Comparison of ENCODE assay signal across 13 cellular contexts in genomic region chr19:19039901-19040300, GRCh38. TPM values are rescaled to one million over a fixed set of nuclear protein-coding genes. Genes with fewer than 3 reads are reported as not detected.
DNase-seq lines count a peak whose midpoint lies in the region; ATAC-seq and TF ChIP-seq lines count a peak whose summit lies in the region.
"Had no signal": no experiment of that assay in that cellular context is flagged by ENCODE, and none has a peak within 500 bp of the region (broad histone marks: within the 10 kb centered on the region; RNA-seq: fewer than 3 reads in every experiment).

No MANE protein-coding gene starts in this region.

- H3K27ac ChIP-seq in OCI-LY1 (ENCODE audit: low read depth, low read length, poor library complexity, severe bottlenecking): peak overlapping the region; percentile 87

- H3K36me3 Mint-ChIP-seq in activated CD8-positive, alpha-beta memory T cell treated with anti-CD3 and anti-CD28 coated beads, Interleukin-2, amount 10 ng/mL, durations not matched to agents 7 days and 5 days: peaks cover 21% of the 10 kb centered on the region
- H3K36me3 Mint-ChIP-seq in activated naive CD8-positive, alpha-beta T cell treated with anti-CD3 and anti-CD28 coated beads, Interleukin-2, amount 50 U/mL, for 24 hours (ENCODE audit: low read depth): peaks cover 32% of the 10 kb centered on the region
- H3K36me3 Mint-ChIP-seq in stimulated activated memory B cell treated with anti-CD40 and anti-IgM and Interleukin-4, amounts not matched to agents 10 μg/mL and 1 μg/mL and 100 μg/mL, for 72 hours: peaks cover 28% of the 10 kb centered on the region

- peaks cover 24% of the 10 kb centered on the region for H3K4me1 Mint-ChIP-seq in activated CD8-positive, alpha-beta memory T cell treated with anti-CD3 and anti-CD28 coated beads, Interleukin-2, amount 10 ng/mL, durations not matched to agents 7 days and 5 days
- peaks cover 28% of the 10 kb centered on the region for H3K4me1 Mint-ChIP-seq in activated naive CD8-positive, alpha-beta T cell treated with anti-CD3 and anti-CD28 coated beads, Interleukin-2, amount 50 U/mL, for 24 hours
- peaks cover 27% of the 10 kb centered on the region for H3K4me1 Mint-ChIP-seq in stimulated activated memory B cell treated with anti-CD40 and anti-IgM and Interleukin-4, amounts not matched to agents 10 μg/mL and 1 μg/mL and 100 μg/mL, for 72 hours

- 0 out of 2 replicates have a peak, but pooled peaks cover 3% of the 10 kb centered on the region for H3K9me3 ChIP-seq in OCI-LY1 (ENCODE audit: low read length)
- H3K9me3 ChIP-seq: breast epithelium, pancreas, transverse colon had no signal

- peak overlapping the region; percentile 45; the same call in 1 of the 2 replicates for H3K4me2 ChIP-seq in OCI-LY1 (ENCODE audit: low read length)

- H3K9me2 ChIP-seq in OCI-LY1 (ENCODE audit: low read depth, low read length): no peaks in the 10 kb centered on the region

- peak overlapping the region; percentile 38 for H3K27ac Mint-ChIP-seq in activated CD8-positive, alpha-beta memory T cell treated with anti-CD3 and anti-CD28 coated beads, Interleukin-2, amount 10 ng/mL, durations not matched to agents 7 days and 5 days
- H3K27ac Mint-ChIP-seq in activated naive CD8-positive, alpha-beta T cell treated with anti-CD3 and anti-CD28 coated beads, Interleukin-2, amount 50 U/mL, for 24 hours: peak overlapping the region; percentile 59
- H3K27ac Mint-ChIP-seq in stimulated activated memory B cell treated with anti-CD40 and anti-IgM and Interleukin-4, amounts not matched to agents 10 μg/mL and 1 μg/mL and 100 μg/mL, for 72 hours: peak overlapping the region; percentile 68

- H3K4me1 ChIP-seq in OCI-LY1 (ENCODE audit: insufficient read depth, low read length, severe bottlenecking): peaks cover 32% of the 10 kb centered on the region

- CTCF ChIA-PET in activated CD8-positive, alpha-beta memory T cell treated with anti-CD3 and anti-CD28 coated beads, Interleukin-2, amount 10 ng/mL, durations not matched to agents 7 days and 5 days (lab: Charles Lee): no interaction called here

- no peaks in the 10 kb centered on the region for H3K27me3 ChIP-seq in OCI-LY1 (ENCODE audit: insufficient read depth, low read length)
- H3K27me3 ChIP-seq: breast epithelium, pancreas, transverse colon had no signal

- no peak overlapping the region for H2AFZ ChIP-seq in OCI-LY1 (ENCODE audit: low read length)

- peaks cover 53% of the 10 kb centered on the region for H3K79me2 ChIP-seq in OCI-LY1 (ENCODE audit: insufficient read depth, low read length)

- no peak for DNase-seq in activated CD8-positive, alpha-beta memory T cell treated with anti-CD3 and anti-CD28 coated beads, Interleukin-2, amount 10 ng/mL, durations not matched to agents 7 days and 5 days
- DNase-seq in activated CD8-positive, alpha-beta memory T cell treated with anti-CD3 and anti-CD28 coated beads, Interleukin-2, amount 50 U/mL, for 48 hours: no peak
- no peak for DNase-seq in activated naive CD8-positive, alpha-beta T cell treated with anti-CD3 and anti-CD28 coated beads, Interleukin-2, amount 50 U/mL, for 24 hours
- no peak for DNase-seq in activated effector memory CD4-positive, alpha-beta T cell treated with anti-CD3 and anti-CD28 coated beads, Interleukin-2, amount 50 U/mL, for 16 hours
- no peak for DNase-seq in NCI-H1092 treated with DMSO at 0.1 percent for 48 hours (lab: John Stamatoyannopoulos, UW)
- DNase-seq: effector CD8-positive, alpha-beta T cell; NCI-H1436 treated with DMSO at 0.1 percent for 48 hours had no signal

- H3K4me3 ChIP-seq in OCI-LY1 (ENCODE audit: low read depth, low read length, poor library complexity, severe bottlenecking): peak overlapping the region; percentile 10
- H3K4me3 ChIP-seq: breast epithelium, pancreas, transverse colon had no signal

- no peak overlapping the region for H3K4me3 Mint-ChIP-seq in activated CD8-positive, alpha-beta memory T cell treated with anti-CD3 and anti-CD28 coated beads, Interleukin-2, amount 10 ng/mL, durations not matched to agents 7 days and 5 days
- no peak overlapping the region for H3K4me3 Mint-ChIP-seq in activated naive CD8-positive, alpha-beta T cell treated with anti-CD3 and anti-CD28 coated beads, Interleukin-2, amount 50 U/mL, for 24 hours
- no peak overlapping the region for H3K4me3 Mint-ChIP-seq in stimulated activated memory B cell treated with anti-CD40 and anti-IgM and Interleukin-4, amounts not matched to agents 10 μg/mL and 1 μg/mL and 100 μg/mL, for 72 hours

- no peaks in the 10 kb centered on the region for H4K20me1 ChIP-seq in OCI-LY1 (ENCODE audit: insufficient read depth, low read length)

- peaks cover 70% of the 10 kb centered on the region for H3K36me3 ChIP-seq in OCI-LY1 (ENCODE audit: insufficient read depth, low read length)
- H3K36me3 ChIP-seq: breast epithelium, pancreas, transverse colon had no signal

- no peaks in the 10 kb centered on the region for H3F3A ChIP-seq in OCI-LY1 (ENCODE audit: insufficient read depth, low read length)

- peak overlapping the region; percentile 45; the same call in 1 of the 2 replicates for H3K9ac ChIP-seq in OCI-LY1 (ENCODE audit: low read length)

- no peak for TF ChIP-seq CTCF in OCI-LY1 (IDR thresholded peaks at IDR 0.05; ENCODE audit: low read length)

- H3K9me3 Mint-ChIP-seq in activated CD8-positive, alpha-beta memory T cell treated with anti-CD3 and anti-CD28 coated beads, Interleukin-2, amount 10 ng/mL, durations not matched to agents 7 days and 5 days (ENCODE audit: low read depth): no peaks in the 10 kb centered on the region
- H3K9me3 Mint-ChIP-seq in activated naive CD8-positive, alpha-beta T cell treated with anti-CD3 and anti-CD28 coated beads, Interleukin-2, amount 50 U/mL, for 24 hours: no peaks in the 10 kb centered on the region
- H3K9me3 Mint-ChIP-seq in stimulated activated memory B cell treated with anti-CD40 and anti-IgM and Interleukin-4, amounts not matched to agents 10 μg/mL and 1 μg/mL and 100 μg/mL, for 72 hours: no peaks in the 10 kb centered on the region

- no peaks in the 10 kb centered on the region for H3K27me3 Mint-ChIP-seq in activated CD8-positive, alpha-beta memory T cell treated with anti-CD3 and anti-CD28 coated beads, Interleukin-2, amount 10 ng/mL, durations not matched to agents 7 days and 5 days
- H3K27me3 Mint-ChIP-seq in activated naive CD8-positive, alpha-beta T cell treated with anti-CD3 and anti-CD28 coated beads, Interleukin-2, amount 50 U/mL, for 24 hours: no peaks in the 10 kb centered on the region
- H3K27me3 Mint-ChIP-seq in stimulated activated memory B cell treated with anti-CD40 and anti-IgM and Interleukin-4, amounts not matched to agents 10 μg/mL and 1 μg/mL and 100 μg/mL, for 72 hours: no peaks in the 10 kb centered on the region

- peak; percentile 55 for ATAC-seq in activated CD8-positive, alpha-beta memory T cell treated with anti-CD3 and anti-CD28 coated beads, Interleukin-2, amount 10 ng/mL, durations not matched to agents 7 days and 5 days
- no peak for ATAC-seq in activated naive CD8-positive, alpha-beta T cell treated with anti-CD3 and anti-CD28 coated beads, Interleukin-2, amount 50 U/mL, for 24 hours
- ATAC-seq in stimulated activated memory B cell treated with anti-CD40 and anti-IgM and Interleukin-4, amounts not matched to agents 10 μg/mL and 1 μg/mL and 100 μg/mL, for 72 hours: peak; percentile 73
- no peak for ATAC-seq in HG03378 (IDR thresholded peaks at IDR 0.05; ENCODE audit: unreplicated experiment)

RNA-seq across cellular contexts. Expression of gene ARMC6, which starts 6.5 kb away (rescaled TPM):
- 10 to 100 TPM; 30.8 to 39.0 TPM for total RNA-seq in activated CD8-positive, alpha-beta memory T cell treated with anti-CD3 and anti-CD28 coated beads, Interleukin-2, amount 10 ng/mL, durations not matched to agents 7 days and 5 days

RNA-seq across cellular contexts. Expression of gene SUGP2, which starts 6.6 kb away (rescaled TPM):
- total RNA-seq in activated CD8-positive, alpha-beta memory T cell treated with anti-CD3 and anti-CD28 coated beads, Interleukin-2, amount 10 ng/mL, durations not matched to agents 7 days and 5 days: 100 to 1,000 TPM; 126 to 192 TPM

RNA-seq across cellular contexts. Expression of gene SLC25A42, which starts 23.9 kb away (rescaled TPM):
- 10 to 100 TPM; 15.6 to 18.7 TPM for total RNA-seq in activated CD8-positive, alpha-beta memory T cell treated with anti-CD3 and anti-CD28 coated beads, Interleukin-2, amount 10 ng/mL, durations not matched to agents 7 days and 5 days

Comparison
In these comparisons a context has a peak if more than half of its experiments do, and no peak if none do; other contexts are left out.
1. ATAC-seq: peak in activated CD8-positive, alpha-beta memory T cell treated with anti-CD3 and anti-CD28 coated beads, Interleukin-2, amount 10 ng/mL, durations not matched to agents 7 days and 5 days (single experiment) and stimulated activated memory B cell treated with anti-CD40 and anti-IgM and Interleukin-4, amounts not matched to agents 10 μg/mL and 1 μg/mL and 100 μg/mL, for 72 hours (single experiment); none in activated naive CD8-positive, alpha-beta T cell treated with anti-CD3 and anti-CD28 coated beads, Interleukin-2, amount 50 U/mL, for 24 hours (single experiment) and HG03378 (single experiment).
2. Peak in every context shown above with its lines, with median percentiles within 50 percentile points of each other: H3K27ac Mint-ChIP-seq.